ENCODE assay signal across 8 cellular contexts in the genomic region with DNA sequence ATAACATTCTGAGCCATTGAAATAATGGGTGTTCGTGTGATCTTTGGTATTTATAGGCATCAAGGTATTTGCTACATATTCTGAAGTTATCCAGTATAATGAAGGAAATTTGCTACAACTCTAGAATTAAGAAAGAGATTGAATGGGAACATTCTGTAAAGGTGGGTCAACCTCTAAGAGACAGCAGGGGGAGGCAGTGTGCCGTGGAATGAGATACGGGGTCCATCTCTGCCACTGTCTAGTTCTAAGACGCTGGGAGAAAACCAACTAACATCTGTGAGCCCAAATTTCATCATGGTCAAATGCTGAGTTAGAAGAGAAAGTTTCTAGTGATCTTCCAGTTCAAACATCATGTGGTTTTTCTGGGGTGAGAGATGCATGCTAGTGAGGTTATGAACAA.
DNase-seq lines count a peak whose midpoint lies in the region; ATAC-seq, FAIRE-seq and TF ChIP-seq lines count a peak whose summit lies in the region.

No MANE protein-coding gene starts in this region.

- no peak for TF ChIP-seq EP300 in H1 (IDR thresholded peaks at IDR 0.05; ENCODE audit: borderline replicate concordance in 1 of 2, low read depth in 2 of 2, low read length in 2 of 2)

- H3K23ac ChIP-seq in H1 (ENCODE audit: insufficient read length): no peak overlapping the region

- POLR2A ChIA-PET in HEK293 (lab: Yijun Ruan, JAX): no interaction called here
- POLR2A ChIA-PET in H1 (lab: Charles Lee; ENCODE audit: partially characterized antibody): no interaction called here

- ATAC-seq in GM18861 (IDR thresholded peaks at IDR 0.05; ENCODE audit: unreplicated experiment): peak; percentile 96

- H3K9ac ChIP-seq in MM.1S (ENCODE audit: low read length) (no peak overlapping the region), H1 (replicated peaks in 1 of 4; ENCODE audit: extremely low read depth in 1 of 4, low read depth in 3 of 4, low read length in 3 of 4) (no peak overlapping the region)

- FAIRE-seq in H1 (lab: Jason Lieb, UNC) (peak; percentile 60), RCC 7860 (lab: Jason Lieb, UNC) (no peak)

- H3K9me3 ChIP-seq in HEK293 (ENCODE audit: control insufficient read depth, insufficient read depth, low read depth, low read length) (no peaks in the 10 kb centered on the region), MM.1S (replicated peaks; ENCODE audit: insufficient read depth, low read length) (no peaks in the 10 kb centered on the region), H1 (ENCODE audit: insufficient read depth in 2 of 2, low read depth in 1 of 2, low read length in 1 of 2) (no peaks in the 10 kb centered on the region)

- H2AFZ ChIP-seq in MM.1S (ENCODE audit: low read length) (no peak overlapping the region), H1 (ENCODE audit: low read length) (no peak overlapping the region)

- H3K79me2 ChIP-seq in MM.1S (ENCODE audit: low read length): no peaks in the 10 kb centered on the region
- H3K79me2 ChIP-seq in H1 (ENCODE audit: control insufficient read depth in 1 of 2, insufficient read depth in 2 of 2, low read length in 2 of 2): no peaks in the 10 kb centered on the region

- no peaks in the 10 kb centered on the region for H3K23me2 ChIP-seq in H1 (ENCODE audit: low read depth, low read length)

- no peak overlapping the region for H3K4me2 ChIP-seq in MM.1S (ENCODE audit: low read depth, low read length)
- H3K4me2 ChIP-seq in H1 (ENCODE audit: insufficient read depth in 1 of 2, low read depth in 2 of 2, low read length in 2 of 2): no peak overlapping the region

- H4K91ac ChIP-seq in H1 (replicated peaks; ENCODE audit: insufficient read length, low read length): no peak overlapping the region

- no peak overlapping the region for H4K8ac ChIP-seq in H1 (ENCODE audit: extremely low read depth, insufficient read depth, low read length)

- CTCF ChIA-PET in HEK293 (lab: Yijun Ruan, JAX): interaction anchor here (0.7 to 3.0 kb wide), 9 partner anchors 13 to 501 kb away, joined by 3 to 11 read pairs (median 3); no protein-coding TSS in a partner anchor
- CTCF ChIA-PET in H1 (lab: Charles Lee; ENCODE audit: partially characterized antibody): interaction anchor here (0.6 to 4.1 kb wide), 18 partner anchors 12 to 869 kb away, joined by 3 to 28 read pairs (median 4); no protein-coding TSS in a partner anchor

- no peak overlapping the region for H2BK15ac ChIP-seq in H1 (ENCODE audit: low read length)

- no peak overlapping the region for H3K27ac ChIP-seq in HEK293 (ENCODE audit: extremely low read depth, low read depth, low read length)
- H3K27ac ChIP-seq in MM.1S (ENCODE audit: low read length): no peak overlapping the region
- H3K27ac ChIP-seq in H1 (ENCODE audit: low read depth, low read length): no peak overlapping the region

- H3K27me3 ChIP-seq in MM.1S (replicated peaks; ENCODE audit: insufficient read depth, low read length) (no peaks in the 10 kb centered on the region), H1 (replicated peaks in 1 of 4; ENCODE audit: control insufficient read depth in 3 of 4, extremely low read depth in 1 of 4, insufficient read depth in 3 of 4, low read length in 3 of 4) (no peaks in the 10 kb centered on the region)

- H3F3A ChIP-seq in MM.1S (ENCODE audit: insufficient read depth, low read length): no peaks in the 10 kb centered on the region

- H4K20me1 ChIP-seq in MM.1S (ENCODE audit: insufficient read depth, low read length): no peaks in the 10 kb centered on the region
- H4K20me1 ChIP-seq in H1 (replicated peaks in 1 of 2; ENCODE audit: control insufficient read depth in 1 of 2, insufficient read depth in 2 of 2, low read length in 2 of 2): no peaks in the 10 kb centered on the region

- no peak overlapping the region for H2BK5ac ChIP-seq in H1 (ENCODE audit: low read depth, low read length)

- H3K36me3 ChIP-seq in HEK293 (ENCODE audit: control insufficient read depth in 2 of 2, insufficient read depth in 1 of 2, low read length in 2 of 2): no peaks in the 10 kb centered on the region
- no peaks in the 10 kb centered on the region for H3K36me3 ChIP-seq in MM.1S (replicated peaks; ENCODE audit: insufficient read depth, low read length)
- no peaks in the 10 kb centered on the region for H3K36me3 ChIP-seq in H1 (ENCODE audit: control insufficient read depth in 2 of 4, insufficient read depth in 4 of 4, low read length in 3 of 4)

- TF ChIP-seq CTCF in HEK293 (tag by site-specific recombination; IDR thresholded peaks at IDR 0.05): no peak
- peak; percentile 69 for TF ChIP-seq CTCF in MM.1S (IDR thresholded peaks at IDR 0.05; ENCODE audit: low read length)
- TF ChIP-seq CTCF in H1 (IDR thresholded peaks at IDR 0.05; ENCODE audit: control extremely low read depth in 1 of 3, insufficient read depth in 1 of 3, low read depth in 1 of 3, low read length in 3 of 3): peak; percentile 65 to 70 (median 68)

- H3K14ac ChIP-seq in H1 (ENCODE audit: insufficient read length): no peak overlapping the region

- H3K4me3 ChIP-seq in HEK293 (ENCODE audit: low read depth, low read length): no peak overlapping the region
- no peak overlapping the region for H3K4me3 ChIP-seq in MM.1S (ENCODE audit: low read length)
- H3K4me3 ChIP-seq in H1 (ENCODE audit: extremely low read depth in 1 of 4, insufficient read depth in 2 of 4, low read depth in 3 of 4, low read length in 4 of 4): no peak overlapping the region

- no peaks in the 10 kb centered on the region for H3K79me1 ChIP-seq in H1 (ENCODE audit: low read depth, low read length)

- no peak overlapping the region for H2BK12ac ChIP-seq in H1 (ENCODE audit: low read depth, low read length)

- TF ChIP-seq POLR2A in H1 (IDR thresholded peaks at IDR 0.05; ENCODE audit: control extremely low read depth in 1 of 2, low read depth in 2 of 2, low read length in 2 of 2): no peak

- H3K18ac ChIP-seq in H1 (ENCODE audit: extremely low read depth, low read length): no peak overlapping the region

- peak; percentile 93 to 96 for TF ChIP-seq RAD21 in H1 (IDR thresholded peaks at IDR 0.05 in 1 of 2, conservative IDR thresholded peaks at IDR 0.05 in 1 of 2; ENCODE audit: low read depth in 2 of 2, low read length in 2 of 2)

- WGBS in H1 (ENCODE audit: extremely low coverage in 1 of 2, insufficient coverage in 1 of 2, insufficient read length in 1 of 2, insufficient replicate concordance in 2 of 2, low coverage in 1 of 2, low lambda C conversion rate in 2 of 2, missing lambda C conversion rate in 1 of 2), 2 experiments: 49% methylated on average over 4 of the region's 4 CpGs; no CpG with 5 or more reads in 1 of the 2 experiments

- H3K56ac ChIP-seq in H1 (replicated peaks; ENCODE audit: insufficient read length, low read depth, low read length): no peak overlapping the region

- peak; percentile 65 for DNase-seq in MM.1S
- peak in 1 of 2 experiments; percentile 29 for DNase-seq in H1 (ENCODE audit: low read depth in 1 of 2, low spot score in 2 of 2)
- peak; percentile 42 for DNase-seq in retina
- DNase-seq in RCC 7860 (ENCODE audit: low spot score): no peak
- no peak for DNase-seq in DMS79 (lab: John Stamatoyannopoulos, UW)
- no peak for DNase-seq in activated naive CD4-positive, alpha-beta T cell treated with Interleukin-2 at 50 U/mL for 16 hours

- no peak overlapping the region for H4K5ac ChIP-seq in H1 (ENCODE audit: insufficient read length, low read depth, low read length)

- no peaks in the 10 kb centered on the region for H3K9me2 ChIP-seq in MM.1S (replicated peaks; ENCODE audit: insufficient read depth, low read length)

- no peak overlapping the region for H3K4ac ChIP-seq in H1 (replicated peaks; ENCODE audit: insufficient read length, low read depth, low read length)

- H3K4me1 ChIP-seq in HEK293 (ENCODE audit: control insufficient read depth, insufficient read depth, low read length) (no peaks in the 10 kb centered on the region), MM.1S (ENCODE audit: low read length) (no peaks in the 10 kb centered on the region), H1 (replicated peaks in 1 of 4; ENCODE audit: control insufficient read depth in 3 of 4, insufficient read depth in 4 of 4, low read length in 3 of 4) (no peaks in the 10 kb centered on the region; a peak in 1 of 7 replicates)

- H2BK120ac ChIP-seq in H1 (replicated peaks; ENCODE audit: low read depth, low read length): no peak overlapping the region

- no peak overlapping the region for H2BK20ac ChIP-seq in H1 (ENCODE audit: low read length)

- H2AK5ac ChIP-seq in H1 (ENCODE audit: low read depth, low read length): no peak overlapping the region

TF ChIP-seq in HEK293, 187 proteins besides CTCF, POLR2A, EP300 and RAD21:
- TF ChIP-seq ZNF654 (tag by site-specific recombination; IDR thresholded peaks at IDR 0.05; ENCODE audit: low read depth) (0 out of 2 replicates have a peak, but pooled peaks have one; percentile 22), ZNF214 (tag by site-specific recombination; IDR thresholded peaks at IDR 0.05; ENCODE audit: borderline replicate concordance) (no peak)

TF ChIP-seq in H1, 55 proteins besides CTCF, POLR2A, EP300 and RAD21 (continues in another document):
- no peak for TF ChIP-seq EGR1 (IDR thresholded peaks at IDR 0.05; ENCODE audit: borderline replicate concordance, low read depth, low read length)
- no peak for TF ChIP-seq TCF12 (IDR thresholded peaks at IDR 0.05; ENCODE audit: low read depth, low read length)
- TF ChIP-seq, protein P1, sequence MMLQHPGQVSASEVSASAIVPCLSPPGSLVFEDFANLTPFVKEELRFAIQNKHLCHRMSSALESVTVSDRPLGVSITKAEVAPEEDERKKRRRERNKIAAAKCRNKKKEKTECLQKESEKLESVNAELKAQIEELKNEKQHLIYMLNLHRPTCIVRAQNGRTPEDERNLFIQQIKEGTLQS (IDR thresholded peaks at IDR 0.05; ENCODE audit: insufficient read depth, low read depth, low read length): no peak
- TF ChIP-seq TEAD4 (IDR thresholded peaks at IDR 0.05; ENCODE audit: low read depth, low read length): no peak
- TF ChIP-seq HDAC2 (IDR thresholded peaks at IDR 0.05; ENCODE audit: borderline replicate concordance in 1 of 2, low read depth in 2 of 2, low read length in 2 of 2): no peak
- no peak for TF ChIP-seq BACH1 (IDR thresholded peaks at IDR 0.05; ENCODE audit: low read length)
- TF ChIP-seq, protein P2, sequence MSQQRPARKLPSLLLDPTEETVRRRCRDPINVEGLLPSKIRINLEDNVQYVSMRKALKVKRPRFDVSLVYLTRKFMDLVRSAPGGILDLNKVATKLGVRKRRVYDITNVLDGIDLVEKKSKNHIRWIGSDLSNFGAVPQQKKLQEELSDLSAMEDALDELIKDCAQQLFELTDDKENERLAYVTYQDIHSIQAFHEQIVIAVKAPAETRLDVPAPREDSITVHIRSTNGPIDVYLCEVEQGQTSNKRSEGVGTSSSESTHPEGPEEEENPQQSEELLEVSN (IDR thresholded peaks at IDR 0.05): no peak
- TF ChIP-seq SP4 (IDR thresholded peaks at IDR 0.05; ENCODE audit: low read length): no peak
- TF ChIP-seq CHD2 (IDR thresholded peaks at IDR 0.05; ENCODE audit: low read length): no peak
- no peak for TF ChIP-seq YY1 (IDR thresholded peaks at IDR 0.05; ENCODE audit: low read depth, low read length)
- TF ChIP-seq SRF (IDR thresholded peaks at IDR 0.05; ENCODE audit: low read depth, low read length): no peak
- TF ChIP-seq TAF7 (optimal IDR thresholded peaks at IDR 0.05; ENCODE audit: borderline replicate concordance, low read depth, low read length): no peak
- no peak for TF ChIP-seq JUND (IDR thresholded peaks at IDR 0.05; ENCODE audit: low read length)
- TF ChIP-seq JUN (IDR thresholded peaks at IDR 0.05; ENCODE audit: low read depth, low read length): no peak

Comparison
In these comparisons a context has a peak if more than half of its experiments do, and no peak if none do; other contexts are left out.
1. DNase-seq: peak in MM.1S (single experiment) and retina (single experiment); none in RCC 7860 (single experiment), DMS79 (single experiment) and activated naive CD4-positive, alpha-beta T cell treated with Interleukin-2 at 50 U/mL for 16 hours (single experiment).